In the genomic region with DNA sequence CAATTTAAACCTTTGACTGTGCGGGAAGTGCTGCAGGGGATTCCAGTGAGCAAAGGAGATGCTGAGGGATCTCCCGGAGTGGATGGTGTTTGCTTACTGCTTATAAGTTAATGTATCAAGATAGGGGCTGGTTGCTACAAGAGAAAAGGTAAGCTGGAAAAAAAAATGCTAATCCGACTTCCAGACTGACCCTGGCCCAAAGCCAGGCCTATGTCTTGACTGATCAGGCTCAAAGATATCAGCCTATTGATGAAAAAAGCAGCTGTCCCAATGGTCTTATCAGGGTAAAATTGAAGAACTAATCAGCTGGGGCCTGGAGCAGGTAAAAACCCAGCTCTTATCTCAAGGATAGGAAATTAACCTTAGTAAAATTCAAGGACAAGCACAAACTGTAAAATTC, we compare ENCODE assay signal across 36 cellular contexts.
"Had no signal": no experiment of that assay in that cellular context is flagged by ENCODE, and none has a peak within 500 bp of the region (broad histone marks: within the 10 kb centered on the region; RNA-seq: fewer than 3 reads in every experiment).

No MANE protein-coding gene starts in this region.

- H3K4me1 ChIP-seq: adrenal gland, body of pancreas, colonic mucosa, esophagus muscularis mucosa, foreskin keratinocyte, gastrocnemius medialis, heart left ventricle had no signal

- H3K27ac Mint-ChIP-seq: activated CD4-positive, alpha-beta T cell treated with anti-CD3 and anti-CD28 coated beads, Interleukin-2, amount 10 ng/mL, durations not matched to agents 7 days and 5 days; activated CD8-positive, alpha-beta memory T cell treated with anti-CD3 and anti-CD28 coated beads, Interleukin-2, amount 10 ng/mL, durations not matched to agents 7 days and 5 days; activated CD8-positive, alpha-beta T cell treated with anti-CD3 and anti-CD28 coated beads, Interleukin-2, amount 10 ng/mL, durations not matched to agents 7 days and 5 days; activated naive CD4-positive, alpha-beta T cell treated with anti-CD3 and anti-CD28 coated beads for 36 hours; activated naive CD4-positive, alpha-beta T cell treated with anti-CD3 and anti-CD28 coated beads, Interleukin-2, amount 50 U/mL, for 24 hours; activated naive CD8-positive, alpha-beta T cell treated with anti-CD3 and anti-CD28 coated beads for 36 hours; activated naive CD8-positive, alpha-beta T cell treated with anti-CD3 and anti-CD28 coated beads, Interleukin-2, amount 50 U/mL, for 24 hours; activated T-helper 1 cell treated with anti-CD3 and anti-CD28 coated beads, Interleukin-12 subunit alpha, Interleukin-12 subunit beta, Interleukin-2, Interleukin-4 antibody, amounts not matched to agents 30 ng/mL and 10 ng/mL and 1 ng/mL, durations not matched to agents 14 hours and 24 hours and 36 hours; activated T-helper 2 cell treated with anti-CD3 and anti-CD28 coated beads, Interferon-gamma antibody, Interleukin-2, Interleukin-4, amounts not matched to agents 10 μg/mL and 5 μg/mL and 100 μg/mL, durations not matched to agents 14 hours and 24 hours and 36 hours; dendritic cell treated with granulocyte-macrophage colony-stimulating factor and Interleukin-4, amounts not matched to agents 40 ng/mL and 50 ng/mL, for 4 days; T-helper 17 cell; T-helper 2 cell treated with Interferon-gamma antibody and Interleukin-4, amounts not matched to agents 5 μg/mL and 100 μg/mL, for 36 hours had no signal

- H3K4me1 Mint-ChIP-seq: activated CD4-positive, alpha-beta T cell treated with anti-CD3 and anti-CD28 coated beads, Interleukin-2, amount 10 ng/mL, durations not matched to agents 7 days and 5 days; activated CD8-positive, alpha-beta memory T cell treated with anti-CD3 and anti-CD28 coated beads, Interleukin-2, amount 10 ng/mL, durations not matched to agents 7 days and 5 days; activated naive CD4-positive, alpha-beta T cell treated with anti-CD3 and anti-CD28 coated beads, Interleukin-2, amount 50 U/mL, for 24 hours; activated naive CD8-positive, alpha-beta T cell treated with anti-CD3 and anti-CD28 coated beads for 36 hours; activated naive CD8-positive, alpha-beta T cell treated with anti-CD3 and anti-CD28 coated beads, Interleukin-2, amount 50 U/mL, for 24 hours; T-helper 17 cell had no signal

- ATAC-seq: activated CD8-positive, alpha-beta memory T cell treated with anti-CD3 and anti-CD28 coated beads, Interleukin-2, amount 10 ng/mL, durations not matched to agents 7 days and 5 days; activated CD8-positive, alpha-beta T cell treated with anti-CD3 and anti-CD28 coated beads, Interleukin-2, amount 10 ng/mL, durations not matched to agents 7 days and 5 days; activated naive CD8-positive, alpha-beta T cell treated with anti-CD3 and anti-CD28 coated beads, Interleukin-2, amount 50 U/mL, for 24 hours; body of pancreas; foreskin keratinocyte; gastrocnemius medialis; heart left ventricle; T-helper 17 cell had no signal

- H3K27ac ChIP-seq: adrenal gland, body of pancreas, colonic mucosa, dorsolateral prefrontal cortex, esophagus muscularis mucosa, foreskin keratinocyte, gastrocnemius medialis, heart left ventricle had no signal

- H3K27me3 Mint-ChIP-seq: activated CD8-positive, alpha-beta memory T cell treated with anti-CD3 and anti-CD28 coated beads, Interleukin-2, amount 10 ng/mL, durations not matched to agents 7 days and 5 days; dendritic cell treated with granulocyte-macrophage colony-stimulating factor and Interleukin-4, amounts not matched to agents 40 ng/mL and 50 ng/mL, for 4 days had no signal

- H3K27me3 ChIP-seq: adrenal gland, body of pancreas, colonic mucosa, foreskin keratinocyte, gastrocnemius medialis had no signal

- H3K36me3 ChIP-seq: adrenal gland, colonic mucosa, esophagus muscularis mucosa, gastrocnemius medialis, heart left ventricle had no signal

- DNase-seq: activated CD4-positive, alpha-beta T cell treated with anti-CD3 and anti-CD28 coated beads for 1 hour; activated CD4-positive, alpha-beta T cell treated with anti-CD3 and anti-CD28 coated beads for 4 hours; activated CD4-positive, alpha-beta T cell treated with anti-CD3 and anti-CD28 coated beads, Interleukin-2, amount 10 ng/mL, durations not matched to agents 7 days and 5 days; activated CD4-positive, alpha-beta T cell treated with anti-CD3 and anti-CD28 coated beads, Interleukin-2, amount 50 U/mL, for 4 hours; activated CD8-positive, alpha-beta memory T cell treated with anti-CD3 and anti-CD28 coated beads, Interleukin-2, amount 10 ng/mL, durations not matched to agents 7 days and 5 days; activated CD8-positive, alpha-beta memory T cell treated with anti-CD3 and anti-CD28 coated beads, Interleukin-2, amount 50 U/mL, for 4 hours; activated CD8-positive, alpha-beta T cell treated with anti-CD3 and anti-CD28 coated beads, Interleukin-2, amount 10 ng/mL, durations not matched to agents 7 days and 5 days; activated effector memory CD4-positive, alpha-beta T cell treated with anti-CD3 and anti-CD28 coated beads, Interleukin-2, amount 50 U/mL, for 16 hours; activated naive CD4-positive, alpha-beta T cell treated with anti-CD3 and anti-CD28 coated beads for 36 hours; activated naive CD8-positive, alpha-beta T cell treated with anti-CD3 and anti-CD28 coated beads for 36 hours; activated naive CD8-positive, alpha-beta T cell treated with anti-CD3 and anti-CD28 coated beads, Interleukin-2, amount 50 U/mL, for 24 hours; activated T-cell treated with anti-CD3 and anti-CD28 coated beads, Interleukin-2, amount 50 U/mL, for 1 hour; activated T-cell treated with anti-CD3 and anti-CD28 coated beads, Interleukin-2, amount 50 U/mL, for 48 hours; adrenal gland; amygdala; aorta; body of pancreas; central memory CD4-positive, alpha-beta T cell; cerebellar nuclear complex; colonic mucosa; dorsolateral prefrontal cortex; effector memory CD4-positive, alpha-beta T cell; erythroblast; foreskin keratinocyte; gastrocnemius medialis; glutamatergic neuron; heart left ventricle; T-helper 1 cell; T-helper 17 cell; T1000 had no signal

- H3K4me3 ChIP-seq: adrenal gland, body of pancreas, colonic mucosa, dorsolateral prefrontal cortex, esophagus muscularis mucosa, gastrocnemius medialis, heart left ventricle had no signal

- H3K4me3 Mint-ChIP-seq: activated CD4-positive, alpha-beta T cell treated with anti-CD3 and anti-CD28 coated beads, Interleukin-2, amount 10 ng/mL, durations not matched to agents 7 days and 5 days; activated CD8-positive, alpha-beta memory T cell treated with anti-CD3 and anti-CD28 coated beads, Interleukin-2, amount 10 ng/mL, durations not matched to agents 7 days and 5 days; activated CD8-positive, alpha-beta T cell treated with anti-CD3 and anti-CD28 coated beads, Interleukin-2, amount 10 ng/mL, durations not matched to agents 7 days and 5 days; activated naive CD4-positive, alpha-beta T cell treated with anti-CD3 and anti-CD28 coated beads for 36 hours; activated naive CD4-positive, alpha-beta T cell treated with anti-CD3 and anti-CD28 coated beads, Interleukin-2, amount 50 U/mL, for 24 hours; activated naive CD8-positive, alpha-beta T cell treated with anti-CD3 and anti-CD28 coated beads for 36 hours; activated naive CD8-positive, alpha-beta T cell treated with anti-CD3 and anti-CD28 coated beads, Interleukin-2, amount 50 U/mL, for 24 hours; activated T-helper 1 cell treated with anti-CD3 and anti-CD28 coated beads, Interleukin-12 subunit alpha, Interleukin-12 subunit beta, Interleukin-2, Interleukin-4 antibody, amounts not matched to agents 30 ng/mL and 10 ng/mL and 1 ng/mL, durations not matched to agents 14 hours and 24 hours and 36 hours; dendritic cell treated with granulocyte-macrophage colony-stimulating factor and Interleukin-4, amounts not matched to agents 40 ng/mL and 50 ng/mL, for 4 days; T-helper 17 cell; T-helper 2 cell treated with Interferon-gamma antibody and Interleukin-4, amounts not matched to agents 5 μg/mL and 100 μg/mL, for 36 hours had no signal
